ENCODE assay signal across 1 cellular context in genomic region chr22:42648368-42649260, GRCh38.
TF ChIP-seq lines count a peak whose summit lies in the region.

No MANE protein-coding gene starts in this region.

TF ChIP-seq in K562, 482 proteins besides CTCF, POLR2A, EP300 and RAD21 (continued from another document):
- TF ChIP-seq E2F6 (IDR thresholded peaks at IDR 0.05; ENCODE audit: borderline replicate concordance in 1 of 2, extremely low read depth in 1 of 2, insufficient read depth in 1 of 2, insufficient read length in 1 of 2, low read depth in 1 of 2, low read length in 1 of 2, poor library complexity in 1 of 2, severe bottlenecking in 1 of 2), result peak in 1 of 2 experiments; percentile 4
- peak; percentile 49 for TF ChIP-seq KDM5B (IDR thresholded peaks at IDR 0.05; ENCODE audit: insufficient replicate concordance, low read depth, low read length)
- TF ChIP-seq NFYB (IDR thresholded peaks at IDR 0.05; ENCODE audit: extremely low read depth, insufficient read length), result no peak
- no peak for TF ChIP-seq ATF1 (CRISPR knock-in tag; IDR thresholded peaks at IDR 0.05)
- TF ChIP-seq ATF1 (tag; IDR thresholded peaks at IDR 0.05), result peak; percentile 54
- peak; percentile 22; the same call in 1 of the 2 replicates for TF ChIP-seq HNRNPL (IDR thresholded peaks at IDR 0.05; ENCODE audit: low read depth, low read length)
TF ChIP-seq in K562: peak in this region for 30.
